19 cellular contexts compared by ENCODE assay signal in genomic region chr2:239086325-239087020, GRCh38.
"Had no signal": no experiment of that assay in that cellular context is flagged by ENCODE, and none has a peak within 500 bp of the region (broad histone marks: within the 10 kb centered on the region; RNA-seq: fewer than 3 reads in every experiment).

No MANE protein-coding gene starts in this region.

- H3K4me1 Mint-ChIP-seq: endodermal cell had no signal

- H3K9me3 Mint-ChIP-seq: endodermal cell; mesothelial cell of epicardium; nephron; T-helper 2 cell treated with Interferon-gamma antibody and Interleukin-4, amounts not matched to agents 5 μg/mL and 100 μg/mL, for 36 hours had no signal

- DNase-seq: activated CD4-positive, alpha-beta T cell treated with anti-CD3 and anti-CD28 coated beads for 1 hour; activated CD4-positive, alpha-beta T cell treated with anti-CD3 and anti-CD28 coated beads, Interleukin-2, amount 50 U/mL, for 48 hours; activated gamma-delta T cell treated with Interleukin-2 at 50 U/mL for 16 hours; body of pancreas; caudate nucleus; dorsolateral prefrontal cortex; endodermal cell; islet precursor cell; SK-N-SH; stimulated activated CD4-positive, alpha-beta T cell treated with anti-CD3 and anti-CD28 coated beads, Interleukin-12 subunit alpha, Interleukin-12 subunit beta, amount 100 ng/mL, for 4 hours; stimulated activated CD4-positive, alpha-beta T cell treated with anti-CD3 and anti-CD28 coated beads, Interleukin-1b, Interleukin-23, amount 100 ng/mL, for 48 hours had no signal

- H3K4me3 ChIP-seq: body of pancreas, lung, right atrium auricular region had no signal

- H3K27me3 ChIP-seq: body of pancreas, dorsolateral prefrontal cortex, right atrium auricular region had no signal

- H3K4me1 ChIP-seq: body of pancreas, right atrium auricular region had no signal

- H3K27me3 Mint-ChIP-seq: progenitor cell of endocrine pancreas had no signal

- H3K9me3 ChIP-seq: body of pancreas, right atrium auricular region, SK-N-SH had no signal

- H3K4me3 Mint-ChIP-seq: endodermal cell; mesothelial cell of epicardium; nephron; T-helper 2 cell treated with Interferon-gamma antibody and Interleukin-4, amounts not matched to agents 5 μg/mL and 100 μg/mL, for 36 hours had no signal

- ATAC-seq: body of pancreas, left lobe of liver had no signal

- H3K27ac Mint-ChIP-seq: endodermal cell; mesothelial cell of epicardium; nephron; T-helper 2 cell treated with Interferon-gamma antibody and Interleukin-4, amounts not matched to agents 5 μg/mL and 100 μg/mL, for 36 hours had no signal

- H3K27ac ChIP-seq: body of pancreas, epithelial cell of prostate, right atrium auricular region had no signal
